18 cellular contexts compared by ENCODE assay signal in the genomic region with DNA sequence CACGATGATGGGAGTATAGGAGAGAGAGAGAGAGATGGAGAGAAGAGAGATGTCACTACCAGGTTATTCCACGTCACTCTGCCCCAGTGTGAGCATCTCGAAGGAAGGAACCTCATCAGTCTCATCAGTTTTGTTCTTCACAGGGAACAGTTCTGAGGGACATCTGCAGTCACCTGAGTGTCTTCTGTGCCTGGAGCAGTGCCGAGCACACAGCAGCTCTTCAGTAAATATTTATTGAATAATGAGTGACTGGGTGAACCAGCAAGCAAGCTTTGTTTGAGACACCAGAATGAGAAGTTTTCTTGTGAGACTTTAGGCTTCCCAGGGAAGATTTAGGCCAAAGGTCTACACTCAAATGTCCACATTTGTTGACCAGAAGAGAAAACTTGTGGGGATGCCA.
DNase-seq lines count a peak whose midpoint lies in the region; ATAC-seq and TF ChIP-seq lines count a peak whose summit lies in the region.
"Had no signal": no experiment of that assay in that cellular context is flagged by ENCODE, and none has a peak within 500 bp of the region (broad histone marks: within the 10 kb centered on the region; RNA-seq: fewer than 3 reads in every experiment).

No MANE protein-coding gene starts in this region.

- intact Hi-C loops in right lobe of liver (cut with DNase I) (no loop called here), heart right ventricle (cut with DNase I) (loop anchor here in 2 of 10 donors (10.0 kb wide), 2 partner anchors 64 to 76 kb away; no protein-coding TSS in a partner anchor)

- H3K4me1 Mint-ChIP-seq in HFFc6 (ENCODE audit: low read depth), result peaks cover 59% of the 10 kb centered on the region

- no peak overlapping the region for H3K27ac Mint-ChIP-seq in HFFc6
- H3K27ac Mint-ChIP-seq: CD4-positive, alpha-beta memory T cell had no signal

- 43% methylated on average over 4 of the region's 4 CpGs for WGBS in right lobe of liver (ENCODE audit: insufficient coverage, low coverage, low lambda C conversion rate, missing lambda C conversion rate)
- WGBS in heart right ventricle, 2 donors, result 90 to 94% methylated on average over 4 of the region's 4 CpGs

- H3K36me3 Mint-ChIP-seq in HFFc6 (ENCODE audit: low read depth), result peaks cover 6% of the 10 kb centered on the region

- H3K27me3 ChIP-seq in right lobe of liver, result no peaks in the 10 kb centered on the region
- H3K27me3 ChIP-seq in heart right ventricle, result peaks cover 0 to 25% (median 5%) of the 10 kb centered on the region in 7 donors

- no peak for TF ChIP-seq POLR2A in right lobe of liver (IDR thresholded peaks at IDR 0.05)

- peak; percentile 64 to 70 (median 70) for ATAC-seq in right lobe of liver
- ATAC-seq in heart right ventricle, result no peak
- ATAC-seq: A549 had no signal

- peaks cover 0 to 39% (median 17%) of the 10 kb centered on the region in 4 donors for H3K4me1 ChIP-seq in right lobe of liver
- peaks cover 0 to 4% (median 0%) of the 10 kb centered on the region in 9 donors for H3K4me1 ChIP-seq in heart right ventricle
- H3K4me1 ChIP-seq: BE2C; BLaER1 treated with 17β-estradiol and CSF1 and Interleukin-3, amounts not matched to agents 10 nM and 100 nM; HAP-1 had no signal

- peaks cover 9% of the 10 kb centered on the region for H3K27me3 Mint-ChIP-seq in HFFc6 (ENCODE audit: insufficient read depth)

- H3K36me3 ChIP-seq in right lobe of liver, result no peaks in the 10 kb centered on the region
- H3K36me3 ChIP-seq in heart right ventricle, result no peaks in the 10 kb centered on the region
- H3K36me3 ChIP-seq: BE2C; BLaER1 treated with 17β-estradiol and CSF1 and Interleukin-3, amounts not matched to agents 10 nM and 100 nM; HAP-1 had no signal

- H3K27ac ChIP-seq in 22Rv1 (peak overlapping the region; percentile 99), VCaP (peak overlapping the region; percentile 92), right lobe of liver (peak overlapping the region in 2 of 3 donors; percentile 29 to 35), heart right ventricle (no peak overlapping the region)
- H3K27ac ChIP-seq: A549; BLaER1 treated with 17β-estradiol and CSF1 and Interleukin-3, amounts not matched to agents 10 nM and 100 nM had no signal

- H3K4me3 ChIP-seq in right lobe of liver, result no peak overlapping the region
- no peak overlapping the region for H3K4me3 ChIP-seq in heart right ventricle
- H3K4me3 ChIP-seq: A549; BLaER1 treated with 17β-estradiol and CSF1 and Interleukin-3, amounts not matched to agents 10 nM and 100 nM; HAP-1 had no signal

- no peak overlapping the region for H3K4me3 Mint-ChIP-seq in HFFc6
- H3K4me3 Mint-ChIP-seq: CD4-positive, alpha-beta memory T cell had no signal

- DNase-seq in right lobe of liver (peak in 1 of 3 donors; percentile 64), HuH-7 (ENCODE audit: low spot score) (no peak), heart right ventricle (no peak), HFFc6 (no peak)
- DNase-seq: 8988T; ACHN; AML-193; BE2C; Calu3; CD4-positive, alpha-beta memory T cell; COR-L47; DND-41; GOT3 had no signal

- no peaks in the 10 kb centered on the region for H3K9me3 Mint-ChIP-seq in HFFc6

- no peak for TF ChIP-seq CTCF in 22Rv1 (IDR thresholded peaks at IDR 0.05)
- no peak for TF ChIP-seq CTCF in VCaP (conservative IDR thresholded peaks at IDR 0.05)
- TF ChIP-seq CTCF in right lobe of liver (IDR thresholded peaks at IDR 0.05), result no peak
- no peak for TF ChIP-seq CTCF in heart right ventricle (IDR thresholded peaks at IDR 0.05)
- TF ChIP-seq CTCF in HFFc6 (IDR thresholded peaks at IDR 0.05), result no peak

- H3K9me3 ChIP-seq in right lobe of liver, result no peaks in the 10 kb centered on the region
- peaks cover 0 to 15% (median 0%) of the 10 kb centered on the region in 11 donors for H3K9me3 ChIP-seq in heart right ventricle
- H3K9me3 ChIP-seq: BE2C had no signal

Comparison
In these comparisons a context has a peak if more than half of its experiments do, and no peak if none do; other contexts are left out.
1. H3K27ac ChIP-seq: peak in 22Rv1 (single experiment), VCaP (single experiment) and right lobe of liver (2 of 3); none in heart right ventricle (0 of 10).
2. ATAC-seq: peak in right lobe of liver (4 of 4); none in heart right ventricle (0 of 8).